In genomic region chr5:141343242-141343952, GRCh38 we compare ENCODE assay signal across 9 cellular contexts. TPM values are rescaled to one million over a fixed set of nuclear protein-coding genes. Genes with fewer than 3 reads are reported as not detected.
DNase-seq lines count a peak whose midpoint lies in the region; ATAC-seq and TF ChIP-seq lines count a peak whose summit lies in the region.
"Had no signal": no experiment of that assay in that cellular context is flagged by ENCODE, and none has a peak within 500 bp of the region (broad histone marks: within the 10 kb centered on the region; RNA-seq: fewer than 3 reads in every experiment).

Gene PCDHGA3 (plus strand): TSS chr5:141343829. CDS start chr5:141344034, 205 bp downstream.

- peaks cover 61 to 74% of the 10 kb centered on the region in 2 donors for H3K27me3 Mint-ChIP-seq in T-cell

- TF ChIP-seq CTCF in foreskin keratinocyte (conservative IDR thresholded peaks at IDR 0.05) = peak; percentile 56
- no peak for TF ChIP-seq CTCF in left lung (IDR thresholded peaks at IDR 0.05)

- POLR2A ChIA-PET in T-cell (lab: Charles Lee) = no interaction called here

- peaks cover 0 to 2% (median 0%) of the 10 kb centered on the region in 3 donors for H3K4me1 Mint-ChIP-seq in T-cell

- ATAC-seq in T-cell (replicated peaks in 1 of 4) (no peak), foreskin keratinocyte (no peak), left lung (no peak), GM21529 (IDR thresholded peaks at IDR 0.05; ENCODE audit: unreplicated experiment) (no peak)

- H3K9me3 ChIP-seq in skeletal muscle tissue (ENCODE audit: control insufficient read depth in 3 of 3, low read length in 3 of 3) = peaks cover 12 to 31% (median 27%) of the 10 kb centered on the region in 3 donors
- H3K9me3 ChIP-seq in left lung = peaks cover 0 to 86% of the 10 kb centered on the region in 2 donors

- peaks cover 12% of the 10 kb centered on the region for H3K36me3 Mint-ChIP-seq in T-cell

- no peaks in the 10 kb centered on the region for H3K36me3 ChIP-seq in skeletal muscle tissue (ENCODE audit: control insufficient read depth in 3 of 3, insufficient read depth in 3 of 3, low read length in 3 of 3)
- no peaks in the 10 kb centered on the region for H3K36me3 ChIP-seq in left lung

- peaks cover 16 to 40% (median 35%) of the 10 kb centered on the region in 3 donors for H3K9me3 Mint-ChIP-seq in T-cell

- CTCF ChIA-PET in T-cell (lab: Charles Lee) = interaction anchor here in 1 of 2 donors (0.6 to 1.4 kb wide), 3 partner anchors 9 to 221 kb away, joined by 3 to 4 read pairs (median 3); no protein-coding TSS in a partner anchor

- H3K4me3 Mint-ChIP-seq in T-cell = peak within 1 kb of the TSS; percentile 24 to 53 (median 39)

- no peaks in the 10 kb centered on the region for H3K4me1 ChIP-seq in foreskin keratinocyte
- H3K4me1 ChIP-seq in skeletal muscle tissue (ENCODE audit: control insufficient read depth in 3 of 3, insufficient read depth in 3 of 3, low read length in 3 of 3) = no peaks in the 10 kb centered on the region
- no peaks in the 10 kb centered on the region for H3K4me1 ChIP-seq in left lung
- H3K4me1 ChIP-seq: BLaER1 had no signal

- no peak within 1 kb of the TSS for H3K27ac Mint-ChIP-seq in T-cell

- H3K4me3 ChIP-seq in skeletal muscle tissue (ENCODE audit: low read length in 3 of 3) (peak within 1 kb of the TSS; percentile 61 to 66 (median 65)), left lung (no peak within 1 kb of the TSS)
- H3K4me3 ChIP-seq: BLaER1 had no signal

- DNase-seq in NCI-H2171 treated with DMSO at 0.1 percent for 48 hours (lab: John Stamatoyannopoulos, UW) (peak; percentile 0), NCI-H2171 (lab: John Stamatoyannopoulos, UW) (no peak), T-cell (no peak), foreskin keratinocyte (peak in 1 of 2 donors; percentile 25), left lung (no peak), NCI-H345 treated with DMSO at 0.1 percent for 48 hours (lab: John Stamatoyannopoulos, UW; ENCODE audit: unreplicated experiment) (no peak)

- no peak within 1 kb of the TSS for H3K27ac ChIP-seq in foreskin keratinocyte
- peak within 1 kb of the TSS; percentile 65 for H3K27ac ChIP-seq in skeletal muscle tissue (ENCODE audit: low read depth, low read length)
- no peak within 1 kb of the TSS for H3K27ac ChIP-seq in left lung
- H3K27ac ChIP-seq: BLaER1 had no signal

- intact Hi-C loops in left lung (cut with DNase I) = loop anchor here in 1 of 2 donors (10.0 kb wide), 1 partner anchor 221 kb away; no protein-coding TSS in a partner anchor

- H3K27me3 ChIP-seq in foreskin keratinocyte (peaks cover 17% of the 10 kb centered on the region), skeletal muscle tissue (ENCODE audit: control insufficient read depth in 3 of 3, insufficient read depth in 3 of 3, low read length in 3 of 3) (peaks cover 0 to 10% (median 7%) of the 10 kb centered on the region in 3 donors), left lung (peaks cover 0 to 85% of the 10 kb centered on the region in 2 donors)
- H3K27me3 ChIP-seq: BLaER1 had no signal

- peak within 1 kb of the TSS; percentile 38 to 60 (median 57) for H3K9ac ChIP-seq in skeletal muscle tissue (ENCODE audit: low read depth in 1 of 3, low read length in 3 of 3)
- H3K9ac ChIP-seq: BLaER1 had no signal

RNA-seq across cellular contexts. Expression of gene PCDHGA3, which starts in this region (rescaled TPM):
- under 1 TPM in 2 of 5 donors, not detected in 3; 0.09 to 0.20 TPM for total RNA-seq in T-cell
- not detected in 2 replicates for total RNA-seq in foreskin keratinocyte
- 0.01 TPM in 1 of 2 replicates, not detected in the other for polyA plus RNA-seq in foreskin keratinocyte
- 2.1 TPM for total RNA-seq in skeletal muscle tissue
- 1 to 10 TPM; 1.4 to 1.8 TPM for total RNA-seq in left lung

Comparison
In these comparisons a context has a peak if more than half of its experiments do, and no peak if none do; other contexts are left out.
1. H3K4me3 ChIP-seq: peak in skeletal muscle tissue (3 of 3); none in left lung (0 of 2).